Comparison of ENCODE assay signal across 1 cellular context in the genomic region with DNA sequence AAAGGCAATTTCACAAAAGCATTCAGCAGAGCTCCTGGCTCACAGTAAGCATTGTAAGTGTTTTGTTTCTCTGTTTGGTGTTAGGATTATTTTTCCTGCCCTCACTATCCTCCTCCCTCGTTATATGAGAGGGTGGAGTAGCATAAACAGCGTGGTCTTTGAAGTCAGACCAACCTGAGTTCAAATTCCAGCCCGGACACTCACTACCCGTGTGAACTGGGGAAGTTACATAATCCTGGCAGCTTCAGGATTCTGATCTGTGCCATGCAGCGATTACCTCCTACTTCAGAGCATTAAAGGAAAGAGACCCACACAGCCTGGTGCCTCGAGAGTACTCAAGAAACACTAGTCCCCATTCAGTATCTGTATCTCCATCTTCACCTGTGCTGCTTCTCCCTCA.
TF ChIP-seq lines count a peak whose summit lies in the region.

No MANE protein-coding gene starts in this region.

TF ChIP-seq in HepG2, 621 proteins besides CTCF, POLR2A, EP300 and RAD21 (continued from another document and continues in another):
- TF ChIP-seq ZNF318 (CRISPR knock-in tag; IDR thresholded peaks at IDR 0.05) (no peak), ZNF510 (CRISPR knock-in tag; IDR thresholded peaks at IDR 0.05; ENCODE audit: low read depth) (no peak), NONO (IDR thresholded peaks at IDR 0.05) (no peak), NONO (CRISPR knock-in tag; conservative IDR thresholded peaks at IDR 0.05) (no peak), SRSF1 (optimal IDR thresholded peaks at IDR 0.05; ENCODE audit: low read depth, low read length) (no peak), ZNF678 (CRISPR knock-in tag; IDR thresholded peaks at IDR 0.05) (no peak), PHF20 (CRISPR knock-in tag; IDR thresholded peaks at IDR 0.05) (no peak), ZNF383 (CRISPR knock-in tag; IDR thresholded peaks at IDR 0.05; ENCODE audit: borderline replicate concordance) (no peak), KLF9 (CRISPR knock-in tag; IDR thresholded peaks at IDR 0.05; ENCODE audit: low read depth) (no peak), NFYB (CRISPR knock-in tag; IDR thresholded peaks at IDR 0.05) (no peak), RORA (CRISPR knock-in tag; IDR thresholded peaks at IDR 0.05) (no peak), KLF16 (CRISPR knock-in tag; IDR thresholded peaks at IDR 0.05) (peak in 1 of 2 experiments; percentile 87; a peak in 2 of 4 replicates), MTERF4 (CRISPR knock-in tag; IDR thresholded peaks at IDR 0.05) (no peak), ZNF432 (CRISPR knock-in tag; IDR thresholded peaks at IDR 0.05; ENCODE audit: borderline replicate concordance) (no peak), ZNF577 (CRISPR knock-in tag; IDR thresholded peaks at IDR 0.05; ENCODE audit: borderline replicate concordance, low read depth) (no peak), DBP (CRISPR knock-in tag; IDR thresholded peaks at IDR 0.05; ENCODE audit: not compliant biosample characterization) (no peak), ARNT2 (CRISPR knock-in tag; IDR thresholded peaks at IDR 0.05; ENCODE audit: low read depth) (no peak), TP53 (CRISPR knock-in tag; conservative IDR thresholded peaks at IDR 0.05) (no peak), ZNF7 (CRISPR knock-in tag; IDR thresholded peaks at IDR 0.05) (no peak), ZNF3 (CRISPR knock-in tag; IDR thresholded peaks at IDR 0.05) (no peak), TERF1 (CRISPR knock-in tag; IDR thresholded peaks at IDR 0.05) (no peak), POLR2AphosphoS5 (IDR thresholded peaks at IDR 0.05; ENCODE audit: low read depth, low read length) (no peak), ZNF761 (CRISPR knock-in tag; conservative IDR thresholded peaks at IDR 0.05) (no peak), STAT5B (CRISPR knock-in tag; IDR thresholded peaks at IDR 0.05) (no peak), PTBP1 (IDR thresholded peaks at IDR 0.05; ENCODE audit: low read depth, low read length, poor library complexity, severe bottlenecking) (no peak), MIER3 (CRISPR knock-in tag; IDR thresholded peaks at IDR 0.05; ENCODE audit: borderline replicate concordance) (peak; percentile 44; the same call in 1 of the 2 replicates), KAT7 (CRISPR knock-in tag; IDR thresholded peaks at IDR 0.05; ENCODE audit: borderline replicate concordance) (no peak), IRF2 (CRISPR knock-in tag; IDR thresholded peaks at IDR 0.05) (peak; percentile 69; the same call in 1 of the 2 replicates), ZSCAN21 (CRISPR knock-in tag; IDR thresholded peaks at IDR 0.05; ENCODE audit: borderline replicate concordance) (no peak), ZNF17 (CRISPR knock-in tag; IDR thresholded peaks at IDR 0.05) (no peak), ZNF777 (CRISPR knock-in tag; IDR thresholded peaks at IDR 0.05) (no peak), ZBTB10 (CRISPR knock-in tag; IDR thresholded peaks at IDR 0.05; ENCODE audit: borderline replicate concordance) (no peak), TOE1 (CRISPR knock-in tag; IDR thresholded peaks at IDR 0.05) (no peak), EHMT2 (IDR thresholded peaks at IDR 0.05; ENCODE audit: borderline replicate concordance, low read depth, low read length) (no peak), SP1 (IDR thresholded peaks at IDR 0.05) (no peak), SP1 (CRISPR knock-in tag; IDR thresholded peaks at IDR 0.05) (no peak), ZNF264 (CRISPR knock-in tag; IDR thresholded peaks at IDR 0.05) (peak; percentile 82)
- TF ChIP-seq, protein P1, sequence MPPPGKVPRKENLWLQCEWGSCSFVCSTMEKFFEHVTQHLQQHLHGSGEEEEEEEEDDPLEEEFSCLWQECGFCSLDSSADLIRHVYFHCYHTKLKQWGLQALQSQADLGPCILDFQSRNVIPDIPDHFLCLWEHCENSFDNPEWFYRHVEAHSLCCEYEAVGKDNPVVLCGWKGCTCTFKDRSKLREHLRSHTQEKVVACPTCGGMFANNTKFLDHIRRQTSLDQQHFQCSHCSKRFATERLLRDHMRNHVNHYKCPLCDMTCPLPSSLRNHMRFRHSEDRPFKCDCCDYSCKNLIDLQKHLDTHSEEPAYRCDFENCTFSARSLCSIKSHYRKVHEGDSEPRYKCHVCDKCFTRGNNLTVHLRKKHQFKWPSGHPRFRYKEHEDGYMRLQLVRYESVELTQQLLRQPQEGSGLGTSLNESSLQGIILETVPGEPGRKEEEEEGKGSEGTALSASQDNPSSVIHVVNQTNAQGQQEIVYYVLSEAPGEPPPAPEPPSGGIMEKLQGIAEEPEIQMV (CRISPR knock-in tag; IDR thresholded peaks at IDR 0.05; ENCODE audit: low read depth) = no peak
- TF ChIP-seq, protein P2, sequence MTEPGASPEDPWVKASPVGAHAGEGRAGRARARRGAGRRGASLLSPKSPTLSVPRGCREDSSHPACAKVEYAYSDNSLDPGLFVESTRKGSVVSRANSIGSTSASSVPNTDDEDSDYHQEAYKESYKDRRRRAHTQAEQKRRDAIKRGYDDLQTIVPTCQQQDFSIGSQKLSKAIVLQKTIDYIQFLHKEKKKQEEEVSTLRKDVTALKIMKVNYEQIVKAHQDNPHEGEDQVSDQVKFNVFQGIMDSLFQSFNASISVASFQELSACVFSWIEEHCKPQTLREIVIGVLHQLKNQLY (CRISPR knock-in tag; IDR thresholded peaks at IDR 0.05) = peak; percentile 99
- TF ChIP-seq, protein P3, sequence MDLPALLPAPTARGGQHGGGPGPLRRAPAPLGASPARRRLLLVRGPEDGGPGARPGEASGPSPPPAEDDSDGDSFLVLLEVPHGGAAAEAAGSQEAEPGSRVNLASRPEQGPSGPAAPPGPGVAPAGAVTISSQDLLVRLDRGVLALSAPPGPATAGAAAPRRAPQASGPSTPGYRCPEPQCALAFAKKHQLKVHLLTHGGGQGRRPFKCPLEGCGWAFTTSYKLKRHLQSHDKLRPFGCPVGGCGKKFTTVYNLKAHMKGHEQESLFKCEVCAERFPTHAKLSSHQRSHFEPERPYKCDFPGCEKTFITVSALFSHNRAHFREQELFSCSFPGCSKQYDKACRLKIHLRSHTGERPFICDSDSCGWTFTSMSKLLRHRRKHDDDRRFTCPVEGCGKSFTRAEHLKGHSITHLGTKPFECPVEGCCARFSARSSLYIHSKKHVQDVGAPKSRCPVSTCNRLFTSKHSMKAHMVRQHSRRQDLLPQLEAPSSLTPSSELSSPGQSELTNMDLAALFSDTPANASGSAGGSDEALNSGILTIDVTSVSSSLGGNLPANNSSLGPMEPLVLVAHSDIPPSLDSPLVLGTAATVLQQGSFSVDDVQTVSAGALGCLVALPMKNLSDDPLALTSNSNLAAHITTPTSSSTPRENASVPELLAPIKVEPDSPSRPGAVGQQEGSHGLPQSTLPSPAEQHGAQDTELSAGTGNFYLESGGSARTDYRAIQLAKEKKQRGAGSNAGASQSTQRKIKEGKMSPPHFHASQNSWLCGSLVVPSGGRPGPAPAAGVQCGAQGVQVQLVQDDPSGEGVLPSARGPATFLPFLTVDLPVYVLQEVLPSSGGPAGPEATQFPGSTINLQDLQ (CRISPR knock-in tag; IDR thresholded peaks at IDR 0.05) = no peak
- TF ChIP-seq, protein P4, sequence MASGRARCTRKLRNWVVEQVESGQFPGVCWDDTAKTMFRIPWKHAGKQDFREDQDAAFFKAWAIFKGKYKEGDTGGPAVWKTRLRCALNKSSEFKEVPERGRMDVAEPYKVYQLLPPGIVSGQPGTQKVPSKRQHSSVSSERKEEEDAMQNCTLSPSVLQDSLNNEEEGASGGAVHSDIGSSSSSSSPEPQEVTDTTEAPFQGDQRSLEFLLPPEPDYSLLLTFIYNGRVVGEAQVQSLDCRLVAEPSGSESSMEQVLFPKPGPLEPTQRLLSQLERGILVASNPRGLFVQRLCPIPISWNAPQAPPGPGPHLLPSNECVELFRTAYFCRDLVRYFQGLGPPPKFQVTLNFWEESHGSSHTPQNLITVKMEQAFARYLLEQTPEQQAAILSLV (CRISPR knock-in tag; IDR thresholded peaks at IDR 0.05; ENCODE audit: borderline replicate concordance) = no peak
